Comparison of ENCODE assay signal across 8 cellular contexts in genomic region chr6:169250660-169251059, GRCh38. TPM values are rescaled to one million over a fixed set of nuclear protein-coding genes. Genes with fewer than 3 reads are reported as not detected.
DNase-seq lines count a peak whose midpoint lies in the region; ATAC-seq and TF ChIP-seq lines count a peak whose summit lies in the region.

No MANE protein-coding gene starts in this region.

- peaks cover 3% of the 10 kb centered on the region for H3K36me3 Mint-ChIP-seq in mesothelial cell of epicardium

- no peak overlapping the region for H3K27ac Mint-ChIP-seq in mesothelial cell of epicardium

- no peak for ATAC-seq in HG03280 (IDR thresholded peaks at IDR 0.05; ENCODE audit: unreplicated experiment)
- ATAC-seq in HG02763 (IDR thresholded peaks at IDR 0.05; ENCODE audit: unreplicated experiment): no peak

- H3K27me3 ChIP-seq in ascending aorta: no peaks in the 10 kb centered on the region

- H3K9me3 ChIP-seq in ascending aorta: no peaks in the 10 kb centered on the region

- H3K27me3 Mint-ChIP-seq in mesothelial cell of epicardium (ENCODE audit: low read depth): peaks cover 59% of the 10 kb centered on the region

- peaks cover 32 to 38% of the 10 kb centered on the region in 2 donors for H3K36me3 ChIP-seq in ascending aorta

- H3K4me3 ChIP-seq in ascending aorta: peak overlapping the region; percentile 32 to 82

- no peaks in the 10 kb centered on the region for H3K9me3 Mint-ChIP-seq in mesothelial cell of epicardium

- peaks cover 35% of the 10 kb centered on the region for H3K4me1 Mint-ChIP-seq in mesothelial cell of epicardium

- DNase-seq in HK-2 (ENCODE audit: unreplicated experiment) (peak; percentile 20), ascending aorta (ENCODE audit: low spot score in 2 of 2) (peak in 1 of 2 donors; percentile 80), hippocampal formation (lab: John Stamatoyannopoulos, UW) (peak; percentile 80 to 84), substantia nigra (lab: John Stamatoyannopoulos, UW) (peak in 46 of 49 donors; percentile 35 to 93 (median 73)), mesothelial cell of epicardium (ENCODE audit: low spot score in 2 of 2, unreplicated experiment in 2 of 2) (no peak), SHP77 treated with DMSO at 0.1 percent for 48 hours (lab: John Stamatoyannopoulos, UW) (no peak)

- H3K4me3 Mint-ChIP-seq in mesothelial cell of epicardium: no peak overlapping the region

- intact Hi-C loops in ascending aorta (cut with DNase I): loop anchor here (5.0 to 10.0 kb wide), 6 partner anchors 38 to 356 kb away; no protein-coding TSS in a partner anchor

- H3K27ac ChIP-seq in ascending aorta: peak overlapping the region; percentile 63 to 71
- H3K27ac ChIP-seq in substantia nigra (ENCODE audit: low read depth, low read length, poor library complexity, severe bottlenecking): peak overlapping the region; percentile 90

- TF ChIP-seq CTCF in ascending aorta (IDR thresholded peaks at IDR 0.05): no peak
- TF ChIP-seq CTCF in mesothelial cell of epicardium (IDR thresholded peaks at IDR 0.05; ENCODE audit: unreplicated experiment): no peak

- H3K4me1 ChIP-seq in ascending aorta: peaks cover 0 to 25% of the 10 kb centered on the region in 2 donors

RNA-seq across cellular contexts. Expression of gene THBS2, which starts 3.0 kb away (rescaled TPM):
- 709 TPM for total RNA-seq in ascending aorta
- 15.3 to 20.4 TPM (median 18.6 TPM) in 3 replicates for total RNA-seq in mesothelial cell of epicardium

Comparison
In these comparisons a context has a peak if more than half of its experiments do, and no peak if none do; other contexts are left out.
1. DNase-seq: peak in HK-2 (single experiment), hippocampal formation (2 of 2) and substantia nigra (46 of 49); none in mesothelial cell of epicardium (0 of 2) and SHP77 treated with DMSO at 0.1 percent for 48 hours (single experiment).
2. RNA of gene THBS2, which starts 3.0 kb away (total RNA-seq): 709 TPM in ascending aorta (single experiment); 15.3 to 20.4 TPM in mesothelial cell of epicardium; every median in the first group is over 10 times any median in the second.